In genomic region chr12:101181776-101182175, GRCh38 we compare ENCODE assay signal across 17 cellular contexts. TPM values are rescaled to one million over a fixed set of nuclear protein-coding genes. Genes with fewer than 3 reads are reported as not detected.
A peak's percentile ranks its signal among the peaks of the same experiment; 100 is the strongest.
DNase-seq lines count a peak whose midpoint lies in the region; FAIRE-seq and TF ChIP-seq lines count a peak whose summit lies in the region.
"Had no signal": no experiment of that assay in that cellular context is flagged by ENCODE, and none has a peak within 500 bp of the region (broad histone marks: within the 10 kb centered on the region; RNA-seq: fewer than 3 reads in every experiment).

No MANE protein-coding gene starts in this region.

- H3K27me3 ChIP-seq in A673 (replicated peaks; ENCODE audit: insufficient read depth, low read depth, low read length, poor library complexity) (no peaks in the 10 kb centered on the region), GM23248 (replicated peaks; ENCODE audit: insufficient read depth) (peaks cover 5% of the 10 kb centered on the region; the same call in 1 of the 2 replicates), astrocyte (ENCODE audit: insufficient read depth, low read length) (no peaks in the 10 kb centered on the region), brain microvascular endothelial cell (replicated peaks) (no peaks in the 10 kb centered on the region), prostate gland (replicated peaks; ENCODE audit: insufficient read depth) (no peaks in the 10 kb centered on the region)

- intact Hi-C loops in A673 (cut with micrococcal nuclease; ENCODE audit: unreplicated experiment) (no loop called here), lower leg skin (cut with DNase I; ENCODE audit: low total_unique reads) (no loop called here), prostate gland (cut with DNase I) (no loop called here)

- H3K9me3 Mint-ChIP-seq in astrocyte (ENCODE audit: unreplicated experiment) = no peaks in the 10 kb centered on the region
- H3K9me3 Mint-ChIP-seq: CD14-positive monocyte, H9 had no signal

- H3K9ac ChIP-seq in GM23248 = no peak overlapping the region
- H3K9ac ChIP-seq in astrocyte (ENCODE audit: low read length) = no peak overlapping the region

- DNase-seq in A673 (ENCODE audit: low spot score) (peak; percentile 50), GM23248 (peak; percentile 12), astrocyte (ENCODE audit: low read depth) (peak; percentile 71), iris pigment epithelial cell (ENCODE audit: low read depth) (peak; percentile 3), lower leg skin (ENCODE audit: low spot score in 2 of 2) (no peak), brain microvascular endothelial cell (no peak), HuH-7 (ENCODE audit: low spot score) (no peak), prostate gland (ENCODE audit: low spot score) (no peak)
- DNase-seq: 8988T, H9, NCI-H2029, NCI-H510A, PC-3 had no signal

- no peaks in the 10 kb centered on the region for H3K9me3 ChIP-seq in A673 (ENCODE audit: low read depth, low read length, poor library complexity, severe bottlenecking)
- H3K9me3 ChIP-seq in GM23248 (ENCODE audit: low read depth) = no peaks in the 10 kb centered on the region
- H3K9me3 ChIP-seq in astrocyte (ENCODE audit: insufficient read depth, low read depth, low read length) = no peaks in the 10 kb centered on the region
- no peaks in the 10 kb centered on the region for H3K9me3 ChIP-seq in prostate gland

- H3F3A ChIP-seq in GM23248 (ENCODE audit: insufficient read depth) = no peaks in the 10 kb centered on the region

- no peak overlapping the region for H3K4me2 ChIP-seq in GM23248 (ENCODE audit: unreplicated experiment)
- H3K4me2 ChIP-seq in astrocyte (ENCODE audit: low read length) = no peak overlapping the region

- CTCF ChIA-PET in A673 (lab: Charles Lee) = no interaction called here

- POLR2A ChIA-PET in A673 (lab: Charles Lee; ENCODE audit: low non-redundant PET) = no interaction called here

- H3K4me1 ChIP-seq in A673 (ENCODE audit: insufficient read depth, low read length, poor library complexity, severe bottlenecking) (peaks cover 3% of the 10 kb centered on the region), GM23248 (ENCODE audit: insufficient read depth) (0 out of 2 replicates have a peak, but pooled peaks cover 9% of the 10 kb centered on the region), astrocyte (ENCODE audit: insufficient read depth, low read length) (no peaks in the 10 kb centered on the region), prostate gland (replicated peaks) (no peaks in the 10 kb centered on the region)

- no peaks in the 10 kb centered on the region for H3K36me3 Mint-ChIP-seq in astrocyte (ENCODE audit: low read depth, unreplicated experiment)
- H3K36me3 Mint-ChIP-seq: CD14-positive monocyte, IgD-negative memory B cell had no signal

- H3K27ac ChIP-seq in A673 (ENCODE audit: low read depth, low read length, poor library complexity, severe bottlenecking) = no peak overlapping the region
- no peak overlapping the region for H3K27ac ChIP-seq in GM23248
- no peak overlapping the region for H3K27ac ChIP-seq in astrocyte (ENCODE audit: low read depth, low read length)
- no peak overlapping the region for H3K27ac ChIP-seq in brain microvascular endothelial cell
- H3K27ac ChIP-seq in prostate gland = no peak overlapping the region
- H3K27ac ChIP-seq: RWPE1 had no signal

- H3K79me2 ChIP-seq in GM23248 (ENCODE audit: insufficient read depth) (no peaks in the 10 kb centered on the region), astrocyte (ENCODE audit: insufficient read depth, low read length) (no peaks in the 10 kb centered on the region)

- H3K4me3 ChIP-seq in A673 (ENCODE audit: low read depth, low read length, poor library complexity, severe bottlenecking) (no peak overlapping the region), GM23248 (no peak overlapping the region), astrocyte (ENCODE audit: insufficient read depth, low read depth, low read length) (no peak overlapping the region), lower leg skin (ENCODE audit: low read depth, poor library complexity, severe bottlenecking) (no peak overlapping the region), brain microvascular endothelial cell (ENCODE audit: low read depth, low read length) (no peak overlapping the region), prostate gland (no peak overlapping the region)

- TF ChIP-seq CTCF in A673 (conservative IDR thresholded peaks at IDR 0.05; ENCODE audit: low read depth, low read length) (no peak), astrocyte (IDR thresholded peaks at IDR 0.05; ENCODE audit: insufficient read depth, low read depth, low read length) (no peak), lower leg skin (IDR thresholded peaks at IDR 0.05) (no peak), brain microvascular endothelial cell (IDR thresholded peaks at IDR 0.05; ENCODE audit: low read depth, low read length, missing control alignments) (no peak), prostate gland (IDR thresholded peaks at IDR 0.05) (no peak)

- H3K36me3 ChIP-seq in A673 (ENCODE audit: insufficient read depth, low read length, poor library complexity, severe bottlenecking) = no peaks in the 10 kb centered on the region
- no peaks in the 10 kb centered on the region for H3K36me3 ChIP-seq in GM23248 (ENCODE audit: low read depth)
- no peaks in the 10 kb centered on the region for H3K36me3 ChIP-seq in astrocyte (ENCODE audit: insufficient read depth, low read length)
- no peaks in the 10 kb centered on the region for H3K36me3 ChIP-seq in brain microvascular endothelial cell (replicated peaks)
- no peaks in the 10 kb centered on the region for H3K36me3 ChIP-seq in prostate gland

- no peaks in the 10 kb centered on the region for H3K27me3 Mint-ChIP-seq in astrocyte (ENCODE audit: low read depth, unreplicated experiment)
- H3K27me3 Mint-ChIP-seq: IgD-negative memory B cell had no signal

- H3K9me2 ChIP-seq in GM23248 (ENCODE audit: insufficient read depth) = no peaks in the 10 kb centered on the region

- no TSS peak for BruUV-seq in A673 (replicated peaks; lab: Mats Ljungman, UMichigan)

- no peak overlapping the region for H3K27ac Mint-ChIP-seq in astrocyte (ENCODE audit: unreplicated experiment)
- H3K27ac Mint-ChIP-seq: CD14-positive monocyte, H9, IgD-negative memory B cell had no signal

- in situ Hi-C loops in GM23248 (cut with MboI) (no loop called here), brain microvascular endothelial cell (cut with HindIII; ENCODE audit: low pct_ligation_motif_present, low sequenced_read_pairs) (no loop called here)

- H4K20me1 ChIP-seq in GM23248 (ENCODE audit: insufficient read depth) (no peaks in the 10 kb centered on the region), astrocyte (ENCODE audit: insufficient read depth, low read length) (no peaks in the 10 kb centered on the region)

- no peak overlapping the region for H2AFZ ChIP-seq in GM23248
- no peak overlapping the region for H2AFZ ChIP-seq in astrocyte (ENCODE audit: low read depth, low read length)

- FAIRE-seq in astrocyte (lab: Jason Lieb, UNC) = no peak

- H3K4me1 Mint-ChIP-seq in astrocyte (ENCODE audit: low read depth, unreplicated experiment) = no peaks in the 10 kb centered on the region
- H3K4me1 Mint-ChIP-seq: IgD-negative memory B cell had no signal

- H3K4me3 Mint-ChIP-seq in astrocyte (ENCODE audit: unreplicated experiment) = no peak overlapping the region
- H3K4me3 Mint-ChIP-seq: CD14-positive monocyte, H9, IgD-negative memory B cell had no signal

- TF ChIP-seq POLR2A in lower leg skin (IDR thresholded peaks at IDR 0.05) = no peak
- TF ChIP-seq POLR2A in prostate gland (IDR thresholded peaks at IDR 0.05) = no peak

- WGBS in GM23248 (ENCODE audit: low coverage in 1 of 2, low lambda C conversion rate in 2 of 2, missing lambda C conversion rate in 2 of 2), 2 experiments = 39 to 41% methylated on average over 2 of the region's 2 CpGs
- 31 to 48% methylated on average over 2 of the region's 2 CpGs for WGBS in lower leg skin, 2 donors
- WGBS in prostate gland = 54% methylated on average over 2 of the region's 2 CpGs

RNA-seq across cellular contexts. Expression of gene SLC5A8, which starts 28.3 kb away (rescaled TPM):
- not detected in 2 replicates for total RNA-seq in A673 (2021)
- not detected in 2 replicates for total RNA-seq in GM23248 (2014; rRNA removed; shearing (Covaris generic))
- polyA plus RNA-seq in GM23248 (2016; fragmentation: Nextera tagmentation; extraction: Ambion mirVana) = not detected in 2 replicates
- not detected in 2 replicates for total RNA-seq in astrocyte
- under 1 TPM in 1 of 4 donors, not detected in 3; 0.42 TPM for total RNA-seq in lower leg skin
- 1 to 10 TPM in 1 of 2 donors, under 1 TPM in 1; 0.51 to 5.6 TPM for total RNA-seq in prostate gland
- total RNA-seq: HT-29, PC-3 had no signal
- polyA plus RNA-seq: CD14-positive monocyte, IgD-negative memory B cell had no signal

Comparison
In these comparisons a context has a peak if more than half of its experiments do, and no peak if none do; other contexts are left out.
1. DNase-seq: peak in A673 (single experiment), GM23248 (single experiment), astrocyte (single experiment) and iris pigment epithelial cell (single experiment); none in lower leg skin (0 of 2), brain microvascular endothelial cell (single experiment), HuH-7 (single experiment) and prostate gland (single experiment).